Comparison of ENCODE assay signal across 20 cellular contexts in the genomic region with DNA sequence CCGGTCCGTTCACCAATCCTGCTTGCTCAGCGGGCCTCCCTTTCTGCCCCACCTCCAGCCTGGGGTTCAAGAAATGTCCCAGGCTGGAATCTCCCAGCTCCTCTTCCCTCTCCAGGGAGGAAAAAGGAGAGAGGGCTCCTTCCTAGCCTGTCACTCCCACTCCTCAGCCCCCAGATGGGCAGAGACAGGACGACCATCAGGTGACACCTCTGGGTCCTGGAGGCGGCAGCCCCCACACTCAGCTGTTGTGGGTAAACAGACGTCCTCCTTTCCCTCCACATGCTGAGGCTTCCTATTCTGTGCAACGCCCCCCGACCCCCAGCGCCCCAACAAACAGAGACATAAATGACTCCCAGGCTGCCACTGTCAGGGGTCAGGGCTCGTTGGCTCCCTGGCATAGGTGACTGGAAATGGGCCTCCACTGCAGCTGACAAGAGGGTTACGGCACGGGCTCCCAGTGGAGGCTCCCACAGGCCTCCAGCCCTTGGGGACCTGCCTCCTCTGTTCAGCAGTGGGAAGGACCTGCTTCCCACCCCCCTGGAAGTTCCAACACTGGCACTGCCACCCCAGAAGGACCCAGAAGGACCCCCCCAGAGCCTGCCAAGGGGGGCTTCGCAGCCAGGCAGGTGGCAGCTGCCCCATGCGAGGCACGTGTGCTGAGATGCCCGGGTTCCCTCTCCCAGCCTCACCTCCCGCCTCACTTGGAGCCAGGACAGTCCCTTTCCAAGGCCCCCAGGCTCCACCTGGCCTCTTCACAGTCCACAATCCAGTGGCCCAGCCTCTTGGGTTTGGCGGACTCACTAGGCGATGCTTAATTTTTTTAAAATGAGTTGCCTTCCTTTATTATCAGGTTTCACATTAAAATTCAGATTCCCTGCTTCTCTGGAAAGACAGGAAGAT.
"Had no signal": no experiment of that assay in that cellular context is flagged by ENCODE, and none has a peak within 500 bp of the region (broad histone marks: within the 10 kb centered on the region; RNA-seq: fewer than 3 reads in every experiment).

No MANE protein-coding gene starts in this region.

- H3K27ac Mint-ChIP-seq: activated CD8-positive, alpha-beta T cell treated with anti-CD3 and anti-CD28 coated beads, Interleukin-2, amount 10 ng/mL, durations not matched to agents 7 days and 5 days; activated naive CD4-positive, alpha-beta T cell treated with anti-CD3 and anti-CD28 coated beads, Interleukin-2, amount 50 U/mL, for 24 hours; activated T-helper 1 cell treated with anti-CD3 and anti-CD28 coated beads, Interleukin-12 subunit alpha, Interleukin-12 subunit beta, Interleukin-2, Interleukin-4 antibody, amounts not matched to agents 30 ng/mL and 10 ng/mL and 1 ng/mL, durations not matched to agents 14 hours and 24 hours and 36 hours; dendritic cell treated with granulocyte-macrophage colony-stimulating factor and Interleukin-4, amounts not matched to agents 40 ng/mL and 50 ng/mL, for 4 days; T-cell; T-helper 2 cell treated with Interferon-gamma antibody and Interleukin-4, amounts not matched to agents 5 μg/mL and 100 μg/mL, for 36 hours had no signal

- H3K27me3 Mint-ChIP-seq: activated naive CD4-positive, alpha-beta T cell treated with anti-CD3 and anti-CD28 coated beads, Interleukin-2, amount 50 U/mL, for 24 hours; dendritic cell treated with granulocyte-macrophage colony-stimulating factor and Interleukin-4, amounts not matched to agents 40 ng/mL and 50 ng/mL, for 4 days; T-cell had no signal

- ATAC-seq: activated CD8-positive, alpha-beta T cell treated with anti-CD3 and anti-CD28 coated beads, Interleukin-2, amount 10 ng/mL, durations not matched to agents 7 days and 5 days; body of pancreas; mucosa of descending colon; pancreas; stimulated activated naive CD8-positive, alpha-beta T cell treated with anti-CD3 and anti-CD28 coated beads, Interleukin-15, Interleukin-2, amounts not matched to agents 100 U/mL and 50 U/mL, for 24 hours; T-cell had no signal

- H3K9me3 Mint-ChIP-seq: activated naive CD4-positive, alpha-beta T cell treated with anti-CD3 and anti-CD28 coated beads, Interleukin-2, amount 50 U/mL, for 24 hours; activated T-helper 1 cell treated with anti-CD3 and anti-CD28 coated beads, Interleukin-12 subunit alpha, Interleukin-12 subunit beta, Interleukin-2, Interleukin-4 antibody, amounts not matched to agents 30 ng/mL and 10 ng/mL and 1 ng/mL, durations not matched to agents 14 hours and 24 hours and 36 hours; dendritic cell treated with granulocyte-macrophage colony-stimulating factor and Interleukin-4, amounts not matched to agents 40 ng/mL and 50 ng/mL, for 4 days; T-cell; T-helper 2 cell treated with Interferon-gamma antibody and Interleukin-4, amounts not matched to agents 5 μg/mL and 100 μg/mL, for 36 hours had no signal

- H3K4me3 Mint-ChIP-seq: activated CD8-positive, alpha-beta T cell treated with anti-CD3 and anti-CD28 coated beads, Interleukin-2, amount 10 ng/mL, durations not matched to agents 7 days and 5 days; activated naive CD4-positive, alpha-beta T cell treated with anti-CD3 and anti-CD28 coated beads, Interleukin-2, amount 50 U/mL, for 24 hours; activated T-helper 1 cell treated with anti-CD3 and anti-CD28 coated beads, Interleukin-12 subunit alpha, Interleukin-12 subunit beta, Interleukin-2, Interleukin-4 antibody, amounts not matched to agents 30 ng/mL and 10 ng/mL and 1 ng/mL, durations not matched to agents 14 hours and 24 hours and 36 hours; dendritic cell treated with granulocyte-macrophage colony-stimulating factor and Interleukin-4, amounts not matched to agents 40 ng/mL and 50 ng/mL, for 4 days; T-cell; T-helper 2 cell treated with Interferon-gamma antibody and Interleukin-4, amounts not matched to agents 5 μg/mL and 100 μg/mL, for 36 hours had no signal

- H3K4me1 Mint-ChIP-seq: activated naive CD4-positive, alpha-beta T cell treated with anti-CD3 and anti-CD28 coated beads, Interleukin-2, amount 50 U/mL, for 24 hours; T-cell had no signal

- DNase-seq: activated CD4-positive, alpha-beta T cell treated with anti-CD3 and anti-CD28 coated beads for 1 hour; activated CD4-positive, alpha-beta T cell treated with anti-CD3 and anti-CD28 coated beads, Interleukin-2, amount 50 U/mL, for 1 hour; activated CD8-positive, alpha-beta T cell treated with anti-CD3 and anti-CD28 coated beads, Interleukin-2, amount 10 ng/mL, durations not matched to agents 7 days and 5 days; activated gamma-delta T cell; body of pancreas; effector CD8-positive, alpha-beta T cell; erythroblast; foreskin fibroblast; hippocampal formation; left ventricle myocardium superior; mucosa of descending colon; stimulated activated CD4-positive, alpha-beta T cell treated with anti-CD3 and anti-CD28 coated beads, Interleukin-4, amount 100 ng/mL, for 24 hours; stimulated activated naive CD8-positive, alpha-beta T cell treated with anti-CD3 and anti-CD28 coated beads, Interleukin-15, Interleukin-2, amounts not matched to agents 100 U/mL and 50 U/mL, for 24 hours; T-cell; thyroid gland had no signal

- H3K36me3 Mint-ChIP-seq: activated naive CD4-positive, alpha-beta T cell treated with anti-CD3 and anti-CD28 coated beads, Interleukin-2, amount 50 U/mL, for 24 hours had no signal
